Comparison of ENCODE assay signal across 1 cellular context in the genomic region with DNA sequence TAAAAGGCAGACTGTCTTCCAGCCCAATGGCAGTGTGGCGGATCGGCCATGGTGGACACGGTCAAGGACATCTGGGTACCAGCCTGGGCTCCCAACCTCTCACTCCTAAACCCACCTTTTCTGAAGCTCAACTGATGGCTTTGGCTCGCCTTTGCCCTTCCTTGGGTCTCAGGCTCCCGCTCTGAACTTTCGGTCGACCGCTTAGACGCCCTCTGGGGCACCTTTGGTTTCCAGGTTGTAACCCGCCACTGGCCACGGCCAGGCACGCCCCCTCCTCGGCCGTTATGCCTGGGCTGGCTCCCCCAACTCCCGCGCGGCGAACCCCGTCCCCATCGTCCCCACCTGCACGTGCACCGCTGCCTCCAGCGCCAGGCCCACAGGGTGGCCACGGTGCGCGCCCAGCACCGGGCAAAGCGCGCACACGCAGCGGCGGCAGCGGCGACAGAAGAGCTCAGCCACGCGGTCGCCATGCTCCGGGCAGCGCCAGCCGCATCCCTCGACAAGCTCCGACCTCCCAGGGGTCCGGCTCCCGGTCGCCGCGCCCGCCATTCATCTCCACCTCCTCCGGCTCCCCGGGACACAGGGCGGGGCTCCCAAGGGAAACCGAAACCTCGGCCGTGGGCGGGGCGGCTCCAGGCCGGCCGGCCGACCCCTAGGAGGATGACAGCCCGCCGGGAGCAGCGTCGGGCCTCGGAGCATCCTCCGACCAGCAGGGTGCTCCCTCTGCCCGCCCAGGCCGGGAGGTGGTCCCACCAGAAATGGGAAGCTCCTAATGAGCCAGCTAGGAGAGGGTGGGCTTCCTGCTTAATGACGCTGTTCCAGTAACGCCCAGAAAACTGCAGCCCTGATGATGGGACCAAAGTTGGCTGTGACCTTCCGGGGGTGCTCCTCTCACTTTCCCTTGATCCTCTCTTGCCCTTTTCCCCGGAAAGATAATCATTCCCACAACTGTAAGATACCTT.
A peak's percentile ranks its signal among the peaks of the same experiment; 100 is the strongest.
TF ChIP-seq lines count a peak whose summit lies in the region.

A gene with protein sequence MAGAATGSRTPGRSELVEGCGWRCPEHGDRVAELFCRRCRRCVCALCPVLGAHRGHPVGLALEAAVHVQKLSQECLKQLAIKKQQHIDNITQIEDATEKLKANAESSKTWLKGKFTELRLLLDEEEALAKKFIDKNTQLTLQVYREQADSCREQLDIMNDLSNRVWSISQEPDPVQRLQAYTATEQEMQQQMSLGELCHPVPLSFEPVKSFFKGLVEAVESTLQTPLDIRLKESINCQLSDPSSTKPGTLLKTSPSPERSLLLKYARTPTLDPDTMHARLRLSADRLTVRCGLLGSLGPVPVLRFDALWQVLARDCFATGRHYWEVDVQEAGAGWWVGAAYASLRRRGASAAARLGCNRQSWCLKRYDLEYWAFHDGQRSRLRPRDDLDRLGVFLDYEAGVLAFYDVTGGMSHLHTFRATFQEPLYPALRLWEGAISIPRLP (minus strand): TSS at position 583 of the 962 bp plus-strand sequence. CDS start 34 bp downstream, at position 549.

TF ChIP-seq in GM12878, 131 proteins besides CTCF, POLR2A, EP300 and RAD21 (continued from another document and continues in another):
- no peak for TF ChIP-seq ZZZ3 (IDR thresholded peaks at IDR 0.05; ENCODE audit: control insufficient read depth, insufficient read length, low read depth)
- TF ChIP-seq ZNF217 (IDR thresholded peaks at IDR 0.05) = no peak
- TF ChIP-seq SPI1 (IDR thresholded peaks at IDR 0.05; ENCODE audit: borderline replicate concordance, insufficient read depth, low read depth, low read length) = no peak
- no peak for TF ChIP-seq YBX1 (IDR thresholded peaks at IDR 0.05)
- no peak for TF ChIP-seq REST (IDR thresholded peaks at IDR 0.05; ENCODE audit: low read depth, low read length)
- TF ChIP-seq PRDM15 (CRISPR knock-in tag; IDR thresholded peaks at IDR 0.05) = no peak
- no peak for TF ChIP-seq PML (IDR thresholded peaks at IDR 0.05; ENCODE audit: low read length)
- peak; percentile 82 for TF ChIP-seq DPF2 (IDR thresholded peaks at IDR 0.05)
- peak; percentile 7; the same call in 1 of the 2 replicates for TF ChIP-seq CREM (IDR thresholded peaks at IDR 0.05; ENCODE audit: low read depth)
- TF ChIP-seq JUND (IDR thresholded peaks at IDR 0.05; ENCODE audit: low read depth, low read length) = no peak
- no peak for TF ChIP-seq ESRRA (IDR thresholded peaks at IDR 0.05; ENCODE audit: low read length)
- peak; percentile 99 for TF ChIP-seq ASH2L (IDR thresholded peaks at IDR 0.05; ENCODE audit: borderline replicate concordance, low read depth)
- peak; percentile 90 for TF ChIP-seq GATAD2B (conservative IDR thresholded peaks at IDR 0.05; ENCODE audit: low read depth)
- TF ChIP-seq RELA (IDR thresholded peaks at IDR 0.05; ENCODE audit: borderline replicate concordance, partially characterized antibody) = no peak
- TF ChIP-seq TCF7 (IDR thresholded peaks at IDR 0.05; ENCODE audit: borderline replicate concordance) = no peak
- TF ChIP-seq RELB (IDR thresholded peaks at IDR 0.05; ENCODE audit: low read depth) = no peak
- TF ChIP-seq CHD2 (IDR thresholded peaks at IDR 0.05; ENCODE audit: borderline replicate concordance, low read depth, low read length) = no peak
- no peak for TF ChIP-seq RCOR1 (conservative IDR thresholded peaks at IDR 0.05; ENCODE audit: low read depth, low read length)
- TF ChIP-seq MLLT1 (IDR thresholded peaks at IDR 0.05) = no peak
- no peak for TF ChIP-seq BRCA1 (IDR thresholded peaks at IDR 0.05; ENCODE audit: low read depth, low read length)
- no peak for TF ChIP-seq CHD1 (IDR thresholded peaks at IDR 0.05; ENCODE audit: low read depth, low read length)
- peak; percentile 88 to 97 for TF ChIP-seq BHLHE40 (IDR thresholded peaks at IDR 0.05; ENCODE audit: borderline replicate concordance in 1 of 2, low read depth in 2 of 2, low read length in 1 of 2)
- peak; percentile 61 for TF ChIP-seq LARP7 (IDR thresholded peaks at IDR 0.05)
- no peak for TF ChIP-seq PBX3 (IDR thresholded peaks at IDR 0.05; ENCODE audit: insufficient replicate concordance, low read depth, low read length)
- no peak for TF ChIP-seq MEF2A (IDR thresholded peaks at IDR 0.05; ENCODE audit: insufficient read depth, low read depth, low read length)
- TF ChIP-seq NBN (IDR thresholded peaks at IDR 0.05) = no peak
- TF ChIP-seq TCF3 (IDR thresholded peaks at IDR 0.05; ENCODE audit: borderline replicate concordance, insufficient read depth, low read depth, low read length) = no peak
- no peak for TF ChIP-seq STAT3 (IDR thresholded peaks at IDR 0.05; ENCODE audit: low read depth, low read length)
- no peak for TF ChIP-seq FOS (IDR thresholded peaks at IDR 0.05; ENCODE audit: borderline replicate concordance, extremely low read depth, insufficient read length)
- TF ChIP-seq ZNF687 (IDR thresholded peaks at IDR 0.05) = peak; percentile 86
- TF ChIP-seq MTA3 (IDR thresholded peaks at IDR 0.05; ENCODE audit: borderline replicate concordance, low read length) = no peak; the same call in 1 of the 2 replicates
- TF ChIP-seq E2F4 (IDR thresholded peaks at IDR 0.05; ENCODE audit: low read depth, low read length) = 0 out of 2 replicates have a peak, but pooled peaks have one; percentile 5
- TF ChIP-seq IRF3 (IDR thresholded peaks at IDR 0.05) = no peak
- TF ChIP-seq CBX3 (IDR thresholded peaks at IDR 0.05; ENCODE audit: borderline replicate concordance, low read depth) = no peak
